Comparison of ENCODE assay signal across 1 cellular context in genomic region chr1:101843160-101843559, GRCh38.
TF ChIP-seq lines count a peak whose summit lies in the region.

No MANE protein-coding gene starts in this region.

TF ChIP-seq in GM23338, 12 proteins besides CTCF, POLR2A, EP300 and RAD21:
- TF ChIP-seq, protein P1, sequence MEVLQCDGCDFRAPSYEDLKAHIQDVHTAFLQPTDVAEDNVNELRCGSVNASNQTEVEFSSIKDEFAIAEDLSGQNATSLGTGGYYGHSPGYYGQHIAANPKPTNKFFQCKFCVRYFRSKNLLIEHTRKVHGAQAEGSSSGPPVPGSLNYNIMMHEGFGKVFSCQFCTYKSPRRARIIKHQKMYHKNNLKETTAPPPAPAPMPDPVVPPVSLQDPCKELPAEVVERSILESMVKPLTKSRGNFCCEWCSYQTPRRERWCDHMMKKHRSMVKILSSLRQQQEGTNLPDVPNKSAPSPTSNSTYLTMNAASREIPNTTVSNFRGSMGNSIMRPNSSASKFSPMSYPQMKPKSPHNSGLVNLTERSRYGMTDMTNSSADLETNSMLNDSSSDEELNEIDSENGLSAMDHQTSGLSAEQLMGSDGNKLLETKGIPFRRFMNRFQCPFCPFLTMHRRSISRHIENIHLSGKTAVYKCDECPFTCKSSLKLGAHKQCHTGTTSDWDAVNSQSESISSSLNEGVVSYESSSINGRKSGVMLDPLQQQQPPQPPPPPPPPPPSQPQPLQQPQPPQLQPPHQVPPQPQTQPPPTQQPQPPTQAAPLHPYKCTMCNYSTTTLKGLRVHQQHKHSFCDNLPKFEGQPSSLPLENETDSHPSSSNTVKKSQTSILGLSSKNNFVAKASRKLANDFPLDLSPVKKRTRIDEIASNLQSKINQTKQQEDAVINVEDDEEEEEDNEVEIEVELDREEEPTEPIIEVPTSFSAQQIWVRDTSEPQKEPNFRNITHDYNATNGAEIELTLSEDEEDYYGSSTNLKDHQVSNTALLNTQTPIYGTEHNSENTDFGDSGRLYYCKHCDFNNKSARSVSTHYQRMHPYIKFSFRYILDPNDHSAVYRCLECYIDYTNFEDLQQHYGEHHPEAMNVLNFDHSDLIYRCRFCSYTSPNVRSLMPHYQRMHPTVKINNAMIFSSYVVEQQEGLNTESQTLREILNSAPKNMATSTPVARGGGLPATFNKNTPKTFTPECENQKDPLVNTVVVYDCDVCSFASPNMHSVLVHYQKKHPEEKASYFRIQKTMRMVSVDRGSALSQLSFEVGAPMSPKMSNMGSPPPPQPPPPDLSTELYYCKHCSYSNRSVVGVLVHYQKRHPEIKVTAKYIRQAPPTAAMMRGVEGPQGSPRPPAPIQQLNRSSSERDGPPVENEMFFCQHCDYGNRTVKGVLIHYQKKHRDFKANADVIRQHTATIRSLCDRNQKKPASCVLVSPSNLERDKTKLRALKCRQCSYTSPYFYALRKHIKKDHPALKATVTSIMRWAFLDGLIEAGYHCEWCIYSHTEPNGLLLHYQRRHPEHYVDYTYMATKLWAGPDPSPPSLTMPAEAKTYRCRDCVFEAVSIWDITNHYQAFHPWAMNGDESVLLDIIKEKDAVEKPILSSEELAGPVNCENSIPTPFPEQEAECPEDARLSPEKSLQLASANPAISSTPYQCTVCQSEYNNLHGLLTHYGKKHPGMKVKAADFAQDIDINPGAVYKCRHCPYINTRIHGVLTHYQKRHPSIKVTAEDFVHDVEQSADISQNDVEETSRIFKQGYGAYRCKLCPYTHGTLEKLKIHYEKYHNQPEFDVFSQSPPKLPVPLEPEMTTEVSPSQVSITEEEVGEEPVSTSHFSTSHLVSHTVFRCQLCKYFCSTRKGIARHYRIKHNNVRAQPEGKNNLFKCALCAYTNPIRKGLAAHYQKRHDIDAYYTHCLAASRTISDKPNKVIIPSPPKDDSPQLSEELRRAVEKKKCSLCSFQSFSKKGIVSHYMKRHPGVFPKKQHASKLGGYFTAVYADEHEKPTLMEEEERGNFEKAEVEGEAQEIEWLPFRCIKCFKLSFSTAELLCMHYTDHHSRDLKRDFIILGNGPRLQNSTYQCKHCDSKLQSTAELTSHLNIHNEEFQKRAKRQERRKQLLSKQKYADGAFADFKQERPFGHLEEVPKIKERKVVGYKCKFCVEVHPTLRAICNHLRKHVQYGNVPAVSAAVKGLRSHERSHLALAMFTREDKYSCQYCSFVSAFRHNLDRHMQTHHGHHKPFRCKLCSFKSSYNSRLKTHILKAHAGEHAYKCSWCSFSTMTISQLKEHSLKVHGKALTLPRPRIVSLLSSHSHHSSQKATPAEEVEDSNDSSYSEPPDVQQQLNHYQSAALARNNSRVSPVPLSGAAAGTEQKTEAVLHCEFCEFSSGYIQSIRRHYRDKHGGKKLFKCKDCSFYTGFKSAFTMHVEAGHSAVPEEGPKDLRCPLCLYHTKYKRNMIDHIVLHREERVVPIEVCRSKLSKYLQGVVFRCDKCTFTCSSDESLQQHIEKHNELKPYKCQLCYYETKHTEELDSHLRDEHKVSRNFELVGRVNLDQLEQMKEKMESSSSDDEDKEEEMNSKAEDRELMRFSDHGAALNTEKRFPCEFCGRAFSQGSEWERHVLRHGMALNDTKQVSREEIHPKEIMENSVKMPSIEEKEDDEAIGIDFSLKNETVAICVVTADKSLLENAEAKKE (CRISPR knock-in tag; IDR thresholded peaks at IDR 0.05), result peak; percentile 100
- TF ChIP-seq NANOG (IDR thresholded peaks at IDR 0.05; ENCODE audit: borderline replicate concordance) (peak; percentile 25; the same call in 1 of the 2 replicates), EZH2 (IDR thresholded peaks at IDR 0.05; ENCODE audit: low read depth, unreplicated experiment) (no peak), ZNF114 (CRISPR knock-in tag; IDR thresholded peaks at IDR 0.05) (peak; percentile 93; the same call in 1 of the 2 replicates)
